Comparison of ENCODE assay signal across 8 cellular contexts in the genomic region with DNA sequence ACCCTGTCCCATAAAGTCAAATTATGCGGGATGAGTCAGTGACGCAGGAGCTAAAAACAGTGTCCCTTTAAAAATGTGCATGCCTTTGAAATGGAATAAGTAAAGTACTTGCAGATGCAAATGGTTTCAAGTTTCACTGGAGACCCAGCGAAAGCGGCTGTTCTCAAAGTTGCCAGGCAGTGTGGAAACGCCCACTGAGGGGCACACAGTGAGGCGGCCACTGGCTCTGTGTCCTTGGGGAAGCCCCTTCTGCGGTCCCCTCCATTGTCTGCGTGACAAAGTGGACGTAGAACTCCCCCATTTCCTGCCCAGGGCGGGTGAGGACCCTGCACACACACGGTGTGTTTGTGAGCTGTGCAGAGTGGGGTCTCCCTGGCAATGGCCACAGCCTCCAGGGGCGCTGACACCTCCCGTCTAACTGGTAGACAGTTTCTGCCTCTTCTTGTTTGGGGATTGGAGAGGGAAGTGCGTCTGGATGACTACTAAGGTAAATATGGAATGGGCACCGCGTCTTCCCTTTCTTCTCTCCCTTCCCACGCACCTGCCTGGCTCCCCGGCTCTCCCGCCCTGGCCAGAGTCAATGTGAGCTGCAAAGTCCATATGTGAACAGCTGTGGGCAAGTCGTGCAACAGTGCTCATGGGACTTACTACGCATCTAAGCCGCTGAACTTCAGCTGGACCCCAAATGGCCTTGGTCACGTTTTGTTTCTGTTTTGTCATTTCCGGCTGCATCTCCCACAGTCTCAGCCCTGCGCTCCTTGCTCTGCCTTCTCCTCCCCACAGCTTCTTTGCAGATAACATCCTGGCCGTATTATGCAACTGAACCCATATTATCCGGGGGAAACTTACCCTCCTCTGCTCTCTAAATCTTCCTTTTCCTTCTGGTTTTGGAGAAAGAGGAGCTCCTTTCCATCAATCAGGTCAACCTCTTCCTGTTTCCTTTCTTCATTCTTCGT. TPM values are rescaled to one million over a fixed set of nuclear protein-coding genes. Genes with fewer than 3 reads are reported as not detected.
A peak's percentile ranks its signal among the peaks of the same experiment; 100 is the strongest.
DNase-seq lines count a peak whose midpoint lies in the region; ATAC-seq and TF ChIP-seq lines count a peak whose summit lies in the region.

No MANE protein-coding gene starts in this region.

- peak overlapping the region; percentile 57 for H3K4me3 ChIP-seq in NB4 (ENCODE audit: low read depth, low read length)
- H3K4me3 ChIP-seq in adrenal gland, result peak overlapping the region in 3 of 4 donors; percentile 61 to 89 (median 70)

- DNase-seq in Right ventricle myocardium inferior (ENCODE audit: missing footprints) (peak; percentile 70), cardiac septum (ENCODE audit: low spot score) (no peak), NB4 (ENCODE audit: low read depth) (peak; percentile 97), adrenal gland (peak; percentile 49 to 79 (median 65)), islet precursor cell (peak; percentile 77), mesenteric fat pad (ENCODE audit: low spot score) (no peak), iPS-NIHi11 (ENCODE audit: low spot score) (no peak)
- peak in 1 of 2 donors; percentile 5 for DNase-seq in stimulated activated naive CD8-positive, alpha-beta T cell treated with anti-CD3 and anti-CD28 coated beads, Interleukin-15, amount 100 ng/mL, for 72 hours

- 7 to 14% (median 8%) methylated on average over 24 to 28 of the region's 28 CpGs for WGBS in adrenal gland, 4 donors

- TF ChIP-seq CTCF in NB4 (IDR thresholded peaks at IDR 0.05; ENCODE audit: low read depth, low read length) (peak; percentile 35), adrenal gland (IDR thresholded peaks at IDR 0.05) (no peak)

- no peaks in the 10 kb centered on the region for H3K9me3 ChIP-seq in adrenal gland (replicated peaks in 1 of 3)

- peak; percentile 64 for ATAC-seq in Right ventricle myocardium inferior
- peak; percentile 65 for ATAC-seq in stimulated activated naive CD8-positive, alpha-beta T cell treated with anti-CD3 and anti-CD28 coated beads, Interleukin-15, amount 100 ng/mL, for 72 hours

- peaks cover 22% of the 10 kb centered on the region for H3K4me1 Mint-ChIP-seq in stimulated activated naive CD8-positive, alpha-beta T cell treated with anti-CD3 and anti-CD28 coated beads, Interleukin-15, amount 100 ng/mL, for 72 hours

- TF ChIP-seq POLR2A in NB4 (IDR thresholded peaks at IDR 0.05; ENCODE audit: extremely low read depth, insufficient read length), result no peak
- peak; percentile 14 to 79 for TF ChIP-seq POLR2A in adrenal gland (IDR thresholded peaks at IDR 0.05)

- no peaks in the 10 kb centered on the region for H3K9me3 Mint-ChIP-seq in stimulated activated naive CD8-positive, alpha-beta T cell treated with anti-CD3 and anti-CD28 coated beads, Interleukin-15, amount 100 ng/mL, for 72 hours

- H3K4me3 Mint-ChIP-seq in stimulated activated naive CD8-positive, alpha-beta T cell treated with anti-CD3 and anti-CD28 coated beads, Interleukin-15, amount 100 ng/mL, for 72 hours, result peak overlapping the region; percentile 74 to 83

- H3K27ac ChIP-seq in adrenal gland, result peak overlapping the region; percentile 55 to 92 (median 88)

- intact Hi-C loops in Right ventricle myocardium inferior (cut with DNase I), result no loop called here
- intact Hi-C loops in cardiac septum (cut with DNase I), result no loop called here
- intact Hi-C loops in adrenal gland (cut with DNase I), result no loop called here

- H3K27me3 Mint-ChIP-seq in stimulated activated naive CD8-positive, alpha-beta T cell treated with anti-CD3 and anti-CD28 coated beads, Interleukin-15, amount 100 ng/mL, for 72 hours, result peaks cover 38% of the 10 kb centered on the region

- peak overlapping the region; percentile 43 to 83 for H3K27ac Mint-ChIP-seq in stimulated activated naive CD8-positive, alpha-beta T cell treated with anti-CD3 and anti-CD28 coated beads, Interleukin-15, amount 100 ng/mL, for 72 hours

- peaks cover 4 to 11% of the 10 kb centered on the region in 2 donors for H3K4me1 ChIP-seq in adrenal gland (replicated peaks in 1 of 2)

- H3K27me3 ChIP-seq in adrenal gland, result no peaks in the 10 kb centered on the region

- no peaks in the 10 kb centered on the region for H3K36me3 ChIP-seq in adrenal gland (replicated peaks in 1 of 2)

RNA-seq across cellular contexts. Expression of a gene that starts 33.7 kb away (rescaled TPM):
- total RNA-seq in Right ventricle myocardium inferior (12.3 TPM), cardiac septum (14.7 TPM), adrenal gland (10 to 100 TPM; 23.8 to 60.1 (median 36.2) TPM), mesenteric fat pad (20.3 TPM)
- polyA plus RNA-seq in adrenal gland, result 10 to 100 TPM in 2 of 3 donors, 1 to 10 TPM in 1; 8.6 to 18.0 (median 15.0) TPM

Comparison
In these comparisons a context has a peak if more than half of its experiments do, and no peak if none do; other contexts are left out.
1. DNase-seq: peak in Right ventricle myocardium inferior (single experiment), NB4 (single experiment), adrenal gland (7 of 7) and islet precursor cell (single experiment); none in cardiac septum (single experiment), mesenteric fat pad (single experiment) and iPS-NIHi11 (single experiment).